ENCODE assay signal across 16 cellular contexts in the genomic region with DNA sequence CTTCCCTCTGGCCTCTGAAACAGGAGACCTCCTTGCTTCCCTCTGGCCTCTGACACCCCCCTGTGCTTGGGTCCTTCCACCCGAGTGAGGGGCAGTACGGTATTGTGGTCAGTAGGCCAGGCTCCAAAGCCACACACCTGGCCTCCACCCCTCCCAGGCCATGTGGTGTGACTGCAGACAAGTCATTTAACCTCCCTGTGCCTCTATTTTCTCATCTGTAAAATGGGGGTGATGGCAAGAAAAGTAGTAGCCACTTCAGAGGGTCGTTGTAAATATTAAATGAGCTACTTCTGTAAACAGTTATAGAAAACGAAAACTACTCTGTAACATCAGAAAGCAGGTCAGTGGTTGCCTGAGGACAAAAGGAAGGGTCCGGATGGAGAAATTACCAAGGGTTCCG.
DNase-seq lines count a peak whose midpoint lies in the region; ATAC-seq and TF ChIP-seq lines count a peak whose summit lies in the region.
"Had no signal": no experiment of that assay in that cellular context is flagged by ENCODE, and none has a peak within 500 bp of the region (broad histone marks: within the 10 kb centered on the region; RNA-seq: fewer than 3 reads in every experiment).

No MANE protein-coding gene starts in this region.

- peaks cover 20% of the 10 kb centered on the region for H3K9me1 ChIP-seq in IMR-90 (ENCODE audit: insufficient read depth, low read length)

- peaks cover 21% of the 10 kb centered on the region for H3K79me2 ChIP-seq in trophoblast cell (ENCODE audit: control insufficient read depth, insufficient read depth, low read length, poor library complexity)

- H3K4ac ChIP-seq in IMR-90 (ENCODE audit: low read depth, low read length): no peak overlapping the region
- H3K4ac ChIP-seq in trophoblast cell (ENCODE audit: low read depth, low read length): peak overlapping the region; percentile 60

- peak overlapping the region; percentile 51 for H4K12ac ChIP-seq in trophoblast cell (ENCODE audit: low read depth, low read length)

- H4K5ac ChIP-seq in IMR-90 (ENCODE audit: low read depth, low read length): no peak overlapping the region

- dilution Hi-C loops in IMR-90 (cut with HindIII; ENCODE audit: low sequenced_read_pairs, unreplicated experiment): no loop called here

- no peak for TF ChIP-seq RAD21 in IMR-90 (IDR thresholded peaks at IDR 0.05; ENCODE audit: low read length)

- CTCF ChIA-PET in IMR-90 (lab: Yijun Ruan, JAX): no interaction called here

- POLR2A ChIA-PET in IMR-90 (lab: Charles Lee; ENCODE audit: unreplicated experiment): no interaction called here

- H2BK120ac ChIP-seq in IMR-90 (ENCODE audit: low read depth, low read length): no peak overlapping the region
- peak overlapping the region; percentile 90 for H2BK120ac ChIP-seq in trophoblast cell (ENCODE audit: insufficient read depth, low read length, poor library complexity)

- no peak overlapping the region for H2BK5ac ChIP-seq in IMR-90 (ENCODE audit: low read depth, low read length, poor library complexity, severe bottlenecking)
- peak overlapping the region; percentile 85 for H2BK5ac ChIP-seq in trophoblast cell (ENCODE audit: low read depth, low read length, poor library complexity)

- intact Hi-C loops in IMR-90 (cut with micrococcal nuclease) (no loop called here), lower lobe of right lung (cut with DNase I) (no loop called here), sciatic nerve (cut with DNase I) (no loop called here)

- H3K23ac ChIP-seq in IMR-90 (ENCODE audit: low read depth, low read length) (no peak overlapping the region), trophoblast cell (ENCODE audit: low read length) (no peak overlapping the region)

- no peaks in the 10 kb centered on the region for H3K9me3 ChIP-seq in BLaER1 treated with 17β-estradiol and CSF1 and Interleukin-3, amounts not matched to agents 10 nM and 100 nM (replicated peaks in 1 of 11)
- H3K9me3 ChIP-seq in IMR-90 (ENCODE audit: control insufficient read depth, insufficient read depth, low read length) (no peaks in the 10 kb centered on the region), lower lobe of right lung (no peaks in the 10 kb centered on the region), trophoblast cell (ENCODE audit: insufficient read depth, low read depth, low read length) (no peaks in the 10 kb centered on the region)

- H3K18ac ChIP-seq in IMR-90 (ENCODE audit: low read depth, low read length) (no peak overlapping the region), trophoblast cell (ENCODE audit: low read length) (peak overlapping the region; percentile 99)

- no peak overlapping the region for H3K14ac ChIP-seq in IMR-90 (replicated peaks; ENCODE audit: low read depth, low read length)
- peak overlapping the region; percentile 98 for H3K14ac ChIP-seq in trophoblast cell (ENCODE audit: low read length)

- H3K56ac ChIP-seq in IMR-90 (ENCODE audit: extremely low read depth, insufficient read depth, low read length): no peak overlapping the region

- BruUV-seq in IMR-90 (replicated peaks; lab: Mats Ljungman, UMichigan): no TSS peak

- TF ChIP-seq CTCF in IMR-90 (conservative IDR thresholded peaks at IDR 0.05; ENCODE audit: low read depth, low read length): no peak
- TF ChIP-seq CTCF in lower lobe of right lung (IDR thresholded peaks at IDR 0.05): no peak
- TF ChIP-seq CTCF in foreskin fibroblast (IDR thresholded peaks at IDR 0.05; ENCODE audit: low read depth, low read length): no peak

- 0 out of 22 replicates have a peak, but pooled peaks cover 0 to 3% (median 0%) of the 10 kb centered on the region in 11 experiments for H3K27me3 ChIP-seq in BLaER1 treated with 17β-estradiol and CSF1 and Interleukin-3, amounts not matched to agents 10 nM and 100 nM
- H3K27me3 ChIP-seq in IMR-90 (ENCODE audit: control insufficient read depth, insufficient read depth, low read length): no peaks in the 10 kb centered on the region; the same call in 1 of the 2 replicates
- no peaks in the 10 kb centered on the region for H3K27me3 ChIP-seq in lower lobe of right lung (ENCODE audit: low read depth)
- no peaks in the 10 kb centered on the region for H3K27me3 ChIP-seq in trophoblast cell (ENCODE audit: insufficient read depth, low read length)

- peak overlapping the region; percentile 10; the same call in 1 of the 3 replicates for H2BK15ac ChIP-seq in IMR-90 (ENCODE audit: low read depth, low read length)

- H3K4me1 ChIP-seq in BLaER1 treated with 17β-estradiol and CSF1 and Interleukin-3, amounts not matched to agents 10 nM and 100 nM: peaks cover 39 to 87% (median 73%) of the 10 kb centered on the region in 10 experiments
- H3K4me1 ChIP-seq in IMR-90 (ENCODE audit: control insufficient read depth, insufficient read depth, low read length): peaks cover 13% of the 10 kb centered on the region
- H3K4me1 ChIP-seq in lower lobe of right lung: peaks cover 21% of the 10 kb centered on the region
- peaks cover 58% of the 10 kb centered on the region in 2 experiments for H3K4me1 ChIP-seq in trophoblast cell (ENCODE audit: control insufficient read depth in 1 of 2, insufficient read depth in 2 of 2, low read length in 2 of 2)

- peak overlapping the region in 1 of 11 experiments; percentile 44; a peak in 1 of 22 replicates for H3K9ac ChIP-seq in BLaER1 treated with 17β-estradiol and CSF1 and Interleukin-3, amounts not matched to agents 10 nM and 100 nM
- H3K9ac ChIP-seq in IMR-90 (ENCODE audit: low read depth, low read length): no peak overlapping the region
- no peak overlapping the region for H3K9ac ChIP-seq in trophoblast cell (ENCODE audit: low read length)
- H3K9ac ChIP-seq: KMS-11 had no signal

- in situ Hi-C loops in IMR-90 (cut with MboI; ENCODE audit: low sequenced_read_pairs): no loop called here

- H2BK12ac ChIP-seq in trophoblast cell (ENCODE audit: low read length): peak overlapping the region; percentile 100

- ATAC-seq in IMR-90 (ENCODE audit: low read depth) (no peak), lower lobe of right lung (no peak), sciatic nerve (no peak)
- ATAC-seq: CD8-positive, alpha-beta T cell had no signal

- TF ChIP-seq POLR2A in IMR-90 (IDR thresholded peaks at IDR 0.05; ENCODE audit: low read depth, low read length): no peak

- H4K8ac ChIP-seq in IMR-90 (ENCODE audit: low read depth in 2 of 2, low read length in 2 of 2) (no peak overlapping the region), trophoblast cell (ENCODE audit: low read depth, low read length) (peak overlapping the region; percentile 56)

- H2BK20ac ChIP-seq in IMR-90 (ENCODE audit: low read depth, low read length): no peak overlapping the region

- peak overlapping the region in 1 of 11 experiments; percentile 2; a peak in 1 of 22 replicates for H3K27ac ChIP-seq in BLaER1 treated with 17β-estradiol and CSF1 and Interleukin-3, amounts not matched to agents 10 nM and 100 nM
- H3K27ac ChIP-seq in IMR-90 (ENCODE audit: insufficient read depth, low read length) (no peak overlapping the region), lower lobe of right lung (no peak overlapping the region), trophoblast cell (ENCODE audit: low read depth, low read length) (peak overlapping the region; percentile 56)
- H3K27ac ChIP-seq: KMS-11, PC-9, SK-N-MC had no signal

- no peaks in the 10 kb centered on the region for H3K36me3 ChIP-seq in BLaER1 treated with 17β-estradiol and CSF1 and Interleukin-3, amounts not matched to agents 10 nM and 100 nM
- H3K36me3 ChIP-seq in IMR-90 (ENCODE audit: control insufficient read depth, insufficient read depth, low read length) (no peaks in the 10 kb centered on the region), lower lobe of right lung (no peaks in the 10 kb centered on the region), trophoblast cell (ENCODE audit: control insufficient read depth in 1 of 2, insufficient read depth in 2 of 2, low read length in 2 of 2) (peaks cover 0 to 2% of the 10 kb centered on the region in 2 experiments)

- H4K91ac ChIP-seq in IMR-90 (ENCODE audit: insufficient read depth, low read depth, low read length) (peak overlapping the region; percentile 29), trophoblast cell (ENCODE audit: low read depth, low read length) (peak overlapping the region; percentile 99)

- H3K4me2 ChIP-seq in BLaER1 treated with 17β-estradiol and CSF1 and Interleukin-3, amounts not matched to agents 10 nM and 100 nM: peak overlapping the region; percentile 25 to 78 (median 61); a peak in 21 of 22 replicates
- no peak overlapping the region for H3K4me2 ChIP-seq in IMR-90 (ENCODE audit: low read depth, low read length)
- H3K4me2 ChIP-seq in trophoblast cell (ENCODE audit: low read length): no peak overlapping the region
- H3K4me2 ChIP-seq: KMS-11, PC-9 had no signal

- H3K79me1 ChIP-seq in IMR-90 (ENCODE audit: low read depth in 1 of 2, low read length in 2 of 2) (peaks cover 0 to 3% of the 10 kb centered on the region in 2 experiments; a peak in 1 of 4 replicates), trophoblast cell (ENCODE audit: low read length) (peaks cover 74% of the 10 kb centered on the region)

- H2AK9ac ChIP-seq in IMR-90 (replicated peaks; ENCODE audit: low read depth, low read length, poor library complexity): no peak overlapping the region

- DNase-seq in IMR-90 (no peak), lower lobe of right lung (peak; percentile 17), trophoblast cell (no peak), H4 (ENCODE audit: low spot score) (no peak), SKM-1 (lab: John Stamatoyannopoulos, UW; ENCODE audit: unreplicated experiment) (no peak), foreskin fibroblast (no peak), sciatic nerve (ENCODE audit: low spot score) (no peak)
- DNase-seq: CD8-positive, alpha-beta T cell; DMS79 treated with DMSO at 0.1 percent for 48 hours; NCI-H1436; NCI-H2029 treated with DMSO at 0.1 percent for 48 hours; NCI-H524; PC-9 had no signal

- H2AK5ac ChIP-seq in IMR-90 (ENCODE audit: low read depth, low read length): peak overlapping the region; percentile 87; the same call in 1 of the 2 replicates
- H2AK5ac ChIP-seq in trophoblast cell (ENCODE audit: low read length): peak overlapping the region; percentile 70

- no peak overlapping the region for H3K4me3 ChIP-seq in BLaER1 treated with 17β-estradiol and CSF1 and Interleukin-3, amounts not matched to agents 10 nM and 100 nM
- no peak overlapping the region for H3K4me3 ChIP-seq in IMR-90 (ENCODE audit: insufficient read depth, low read depth, low read length)
- no peak overlapping the region for H3K4me3 ChIP-seq in lower lobe of right lung
- no peak overlapping the region for H3K4me3 ChIP-seq in trophoblast cell (ENCODE audit: low read depth, low read length)
- H3K4me3 ChIP-seq in foreskin fibroblast (ENCODE audit: low read depth in 1 of 2, low read length in 2 of 2): no peak overlapping the region
- H3K4me3 ChIP-seq: PC-9, SK-N-MC had no signal

- no CpG with 5 or more reads among the region's 6 CpGs for WGBS in IMR-90 (ENCODE audit: extremely low coverage in 2 of 2, insufficient read length in 1 of 2), 2 experiments
- WGBS in trophoblast cell (ENCODE audit: extremely low coverage, insufficient coverage, insufficient read length): no CpG with 5 or more reads among the region's 6 CpGs

- no peak overlapping the region for H2AFZ ChIP-seq in IMR-90 (replicated peaks; ENCODE audit: low read length, poor library complexity)
- H2AFZ ChIP-seq in trophoblast cell (ENCODE audit: insufficient read depth, low read length, poor library complexity): peak overlapping the region; percentile 30
- H2AFZ ChIP-seq: PC-9 had no signal

- peaks cover 0 to 5% (median 0%) of the 10 kb centered on the region in 11 experiments; a peak in 1 of 22 replicates for H4K20me1 ChIP-seq in BLaER1 treated with 17β-estradiol and CSF1 and Interleukin-3, amounts not matched to agents 10 nM and 100 nM
- no peaks in the 10 kb centered on the region for H4K20me1 ChIP-seq in IMR-90 (ENCODE audit: insufficient read depth, low read length)

Comparison
In these comparisons a context has a peak if more than half of its experiments do, and no peak if none do; other contexts are left out.
1. H3K4me2 ChIP-seq: peak in BLaER1 treated with 17β-estradiol and CSF1 and Interleukin-3, amounts not matched to agents 10 nM and 100 nM (11 of 11); none in IMR-90 (single experiment) and trophoblast cell (single experiment).